22 cellular contexts compared by ENCODE assay signal in the genomic region with DNA sequence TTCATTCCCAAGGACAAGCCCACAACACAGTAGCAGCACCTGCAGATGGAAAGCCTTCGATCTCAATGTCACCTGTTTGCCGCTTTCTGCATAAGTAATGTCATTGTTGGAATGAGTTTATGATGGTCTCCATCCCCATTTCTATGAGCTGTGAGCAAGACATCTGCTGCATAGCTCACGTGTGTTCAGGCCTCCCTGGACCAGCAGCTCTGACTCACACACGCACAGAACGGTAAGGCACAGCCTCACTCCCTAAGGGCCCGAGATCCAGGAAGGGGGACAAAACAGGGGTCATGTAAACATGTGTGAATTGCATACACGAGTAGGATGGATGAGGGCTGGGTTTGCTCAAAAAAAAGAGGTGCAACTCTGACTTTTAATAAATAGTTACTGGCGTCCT.
"Had no signal": no experiment of that assay in that cellular context is flagged by ENCODE, and none has a peak within 500 bp of the region (broad histone marks: within the 10 kb centered on the region; RNA-seq: fewer than 3 reads in every experiment).

No MANE protein-coding gene starts in this region.

- H3K36me3 Mint-ChIP-seq: activated naive CD8-positive, alpha-beta T cell treated with anti-CD3 and anti-CD28 coated beads, Interleukin-2, amount 10 ng/mL, durations not matched to agents 7 days and 5 days; memory B cell; naive B cell had no signal

- H3K27ac ChIP-seq: brain microvascular endothelial cell, heart right ventricle had no signal

- ATAC-seq: activated CD8-positive, alpha-beta T cell treated with anti-CD3 and anti-CD28 coated beads for 36 hours; mucosa of descending colon had no signal

- H3K36me3 ChIP-seq: brain microvascular endothelial cell, heart right ventricle had no signal

- H3K9me3 ChIP-seq: heart right ventricle, mucosa of descending colon had no signal

- H3K4me3 Mint-ChIP-seq: activated CD8-positive, alpha-beta T cell treated with anti-CD3 and anti-CD28 coated beads for 36 hours; activated naive CD8-positive, alpha-beta T cell treated with anti-CD3 and anti-CD28 coated beads, Interleukin-2, amount 10 ng/mL, durations not matched to agents 7 days and 5 days; activated T-cell treated with anti-CD3 and anti-CD28 coated beads, Interleukin-2, amount 50 U/mL, for 24 hours; memory B cell; naive B cell; neural crest cell; stimulated activated naive CD8-positive, alpha-beta T cell treated with anti-CD3 and anti-CD28 coated beads, Interleukin-15, Interleukin-2, amounts not matched to agents 100 ng/mL and 50 ng/mL, for 24 hours had no signal

- H3K27me3 ChIP-seq: brain microvascular endothelial cell had no signal

- H3K27ac Mint-ChIP-seq: activated CD8-positive, alpha-beta T cell treated with anti-CD3 and anti-CD28 coated beads for 36 hours; activated naive CD8-positive, alpha-beta T cell treated with anti-CD3 and anti-CD28 coated beads, Interleukin-2, amount 10 ng/mL, durations not matched to agents 7 days and 5 days; activated T-cell treated with anti-CD3 and anti-CD28 coated beads, Interleukin-2, amount 50 U/mL, for 24 hours; activated T-helper 2 cell treated with anti-CD3 and anti-CD28 coated beads, Interferon-gamma antibody, Interleukin-2, Interleukin-4, amounts not matched to agents 10 μg/mL and 5 μg/mL and 100 μg/mL, durations not matched to agents 14 hours and 24 hours and 36 hours; memory B cell; naive B cell; progenitor cell of endocrine pancreas; stimulated activated naive CD8-positive, alpha-beta T cell treated with anti-CD3 and anti-CD28 coated beads, Interleukin-15, Interleukin-2, amounts not matched to agents 100 ng/mL and 50 ng/mL, for 24 hours had no signal

- H3K4me1 Mint-ChIP-seq: activated naive CD8-positive, alpha-beta T cell treated with anti-CD3 and anti-CD28 coated beads, Interleukin-2, amount 10 ng/mL, durations not matched to agents 7 days and 5 days; memory B cell; naive B cell had no signal

- DNase-seq: activated CD4-positive, alpha-beta T cell treated with anti-CD3 and anti-CD28 coated beads for 48 hours; activated CD4-positive, CD25-positive, alpha-beta regulatory T cell; activated CD8-positive, alpha-beta T cell treated with anti-CD3 and anti-CD28 coated beads for 36 hours; activated naive CD4-positive, alpha-beta T cell treated with Interleukin-2 at 50 U/mL for 16 hours; activated naive CD8-positive, alpha-beta T cell treated with anti-CD3 and anti-CD28 coated beads, Interleukin-2, amount 10 ng/mL, durations not matched to agents 7 days and 5 days; activated T-cell treated with anti-CD3 and anti-CD28 coated beads, Interleukin-2, amount 50 U/mL, for 24 hours; brain microvascular endothelial cell; effector CD4-positive, alpha-beta T cell; mucosa of descending colon; naive B cell; small intestine; stimulated activated CD4-positive, alpha-beta T cell treated with anti-CD3 and anti-CD28 coated beads, Interleukin-15, amount 100 ng/mL, for 24 hours; stimulated activated CD4-positive, alpha-beta T cell treated with anti-CD3 and anti-CD28 coated beads, Interleukin-2, amount 100 ng/mL, for 48 hours; T-helper 1 cell; T-helper 9 cell; trophoblast cell had no signal

- H3K4me3 ChIP-seq: mucosa of descending colon had no signal

- H3K27me3 Mint-ChIP-seq: activated naive CD8-positive, alpha-beta T cell treated with anti-CD3 and anti-CD28 coated beads, Interleukin-2, amount 10 ng/mL, durations not matched to agents 7 days and 5 days had no signal

- H3K9me3 Mint-ChIP-seq: activated CD8-positive, alpha-beta T cell treated with anti-CD3 and anti-CD28 coated beads for 36 hours; activated naive CD8-positive, alpha-beta T cell treated with anti-CD3 and anti-CD28 coated beads, Interleukin-2, amount 10 ng/mL, durations not matched to agents 7 days and 5 days; activated T-helper 2 cell treated with anti-CD3 and anti-CD28 coated beads, Interferon-gamma antibody, Interleukin-2, Interleukin-4, amounts not matched to agents 10 μg/mL and 5 μg/mL and 100 μg/mL, durations not matched to agents 14 hours and 24 hours and 36 hours; neural crest cell; stimulated activated naive CD8-positive, alpha-beta T cell treated with anti-CD3 and anti-CD28 coated beads, Interleukin-15, Interleukin-2, amounts not matched to agents 100 ng/mL and 50 ng/mL, for 24 hours had no signal

- FAIRE-seq: small intestine had no signal
